ENCODE assay signal across 1 cellular context in the genomic region with DNA sequence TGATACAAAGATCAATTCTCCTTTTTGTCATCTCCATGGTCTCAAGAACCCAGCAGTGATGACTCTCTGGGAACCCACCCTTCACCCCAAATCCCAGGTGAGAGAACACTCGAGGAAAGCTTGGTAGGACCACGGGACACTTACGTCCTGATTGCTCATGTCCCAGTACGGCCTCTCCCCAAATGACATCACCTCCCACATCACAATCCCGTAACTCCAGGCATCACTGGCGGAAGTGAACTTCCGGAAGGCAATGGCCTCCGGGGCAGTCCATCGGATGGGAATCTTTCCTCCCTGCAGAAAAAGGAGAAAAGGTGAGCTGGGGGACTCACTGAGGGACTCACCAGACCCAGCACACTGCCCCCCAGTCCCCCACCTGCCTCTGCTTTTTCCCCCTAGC.
TF ChIP-seq lines count a peak whose summit lies in the region.

No MANE protein-coding gene starts in this region.

TF ChIP-seq in HepG2, 621 proteins besides CTCF, POLR2A, EP300 and RAD21:
- no peak for TF ChIP-seq ZNF691 (CRISPR knock-in tag; IDR thresholded peaks at IDR 0.05; ENCODE audit: borderline replicate concordance, low read depth)
- 0 out of 2 replicates have a peak, but pooled peaks have one; percentile 11 for TF ChIP-seq ATF7 (IDR thresholded peaks at IDR 0.05)
- TF ChIP-seq ATF7 (CRISPR knock-in tag; IDR thresholded peaks at IDR 0.05) = no peak
- no peak for TF ChIP-seq ZNF775 (CRISPR knock-in tag; IDR thresholded peaks at IDR 0.05; ENCODE audit: borderline replicate concordance)
- no peak for TF ChIP-seq ZNF276 (CRISPR knock-in tag; IDR thresholded peaks at IDR 0.05; ENCODE audit: low read depth)
